13 cellular contexts compared by ENCODE assay signal in genomic region chr6:128570439-128571063, GRCh38. TPM values are rescaled to one million over a fixed set of nuclear protein-coding genes. Genes with fewer than 3 reads are reported as not detected.
DNase-seq lines count a peak whose midpoint lies in the region; ATAC-seq, FAIRE-seq and TF ChIP-seq lines count a peak whose summit lies in the region.
"Had no signal": no experiment of that assay in that cellular context is flagged by ENCODE, and none has a peak within 500 bp of the region (broad histone marks: within the 10 kb centered on the region; RNA-seq: fewer than 3 reads in every experiment).

No MANE protein-coding gene starts in this region.

- H3K4me3 Mint-ChIP-seq in astrocyte (ENCODE audit: unreplicated experiment), result no peak overlapping the region
- H3K4me3 Mint-ChIP-seq in effector memory CD8-positive, alpha-beta T cell, result no peak overlapping the region

- FAIRE-seq in A549 (lab: Jason Lieb, UNC) (no peak), astrocyte (lab: Jason Lieb, UNC) (no peak)

- peak overlapping the region; percentile 83 for H3K27ac Mint-ChIP-seq in astrocyte (ENCODE audit: unreplicated experiment)
- no peak overlapping the region for H3K27ac Mint-ChIP-seq in effector memory CD8-positive, alpha-beta T cell

- no peak for TF ChIP-seq RAD21 in A549 (conservative IDR thresholded peaks at IDR 0.05 in 1 of 2, IDR thresholded peaks at IDR 0.05 in 1 of 2)

- POLR2A ChIA-PET in A549 (lab: Yijun Ruan, JAX), result no interaction called here

- ATAC-seq in A549, result peak; percentile 64 to 66; a peak in 4 of 6 replicates
- no peak for ATAC-seq in effector memory CD8-positive, alpha-beta T cell (replicated peaks)
- ATAC-seq in GM19023 (IDR thresholded peaks at IDR 0.05; ENCODE audit: unreplicated experiment), result no peak

- no peaks in the 10 kb centered on the region for H3K79me2 ChIP-seq in astrocyte (ENCODE audit: insufficient read depth, low read length)

- H3K27ac ChIP-seq in A549 (peak overlapping the region; percentile 64 to 84), astrocyte (ENCODE audit: low read depth, low read length) (peak overlapping the region; percentile 52)
- H3K27ac ChIP-seq: cardiac muscle cell had no signal

- TF ChIP-seq CTCF in A549 (IDR thresholded peaks at IDR 0.05) (no peak), astrocyte (IDR thresholded peaks at IDR 0.05; ENCODE audit: insufficient read depth, low read depth, low read length) (no peak)

- peaks cover 18% of the 10 kb centered on the region for H3K4me1 Mint-ChIP-seq in astrocyte (ENCODE audit: low read depth, unreplicated experiment)
- no peaks in the 10 kb centered on the region for H3K4me1 Mint-ChIP-seq in effector memory CD8-positive, alpha-beta T cell (ENCODE audit: low read depth in 2 of 2)

- WGBS in A549 (ENCODE audit: missing lambda C conversion rate), result 58% methylated on average over 5 of the region's 5 CpGs

- no peak for TF ChIP-seq POLR2A in A549 (IDR thresholded peaks at IDR 0.05; ENCODE audit: low read length)

- H3K36me3 ChIP-seq in astrocyte (ENCODE audit: insufficient read depth, low read length), result no peaks in the 10 kb centered on the region
- H3K36me3 ChIP-seq: cardiac muscle cell had no signal

- peak overlapping the region; percentile 47 for H3K9ac ChIP-seq in astrocyte (ENCODE audit: low read length)

- H4K20me1 ChIP-seq in astrocyte (ENCODE audit: insufficient read depth, low read length), result no peaks in the 10 kb centered on the region

- H3K4me3 ChIP-seq in A549, result no peak overlapping the region
- no peak overlapping the region for H3K4me3 ChIP-seq in astrocyte (ENCODE audit: insufficient read depth, low read depth, low read length)
- H3K4me3 ChIP-seq: cardiac muscle cell, lung had no signal

- H3K9me3 ChIP-seq in A549 (no peaks in the 10 kb centered on the region), astrocyte (ENCODE audit: insufficient read depth, low read depth, low read length) (no peaks in the 10 kb centered on the region)

- H2AFZ ChIP-seq in astrocyte (ENCODE audit: low read depth, low read length), result peak overlapping the region; percentile 44

- H3K4me2 ChIP-seq in A549 (peak overlapping the region; percentile 73), astrocyte (ENCODE audit: low read length) (peak overlapping the region; percentile 74)

- no peaks in the 10 kb centered on the region for H3K27me3 ChIP-seq in astrocyte (ENCODE audit: insufficient read depth, low read length)
- H3K27me3 ChIP-seq: cardiac muscle cell had no signal

- CTCF ChIA-PET in A549 (lab: Yijun Ruan, JAX), result no interaction called here

- no peaks in the 10 kb centered on the region for H3K27me3 Mint-ChIP-seq in astrocyte (ENCODE audit: low read depth, unreplicated experiment)
- H3K27me3 Mint-ChIP-seq in effector memory CD8-positive, alpha-beta T cell, result peaks cover 8 to 9% of the 10 kb centered on the region in 2 donors

- no peak for TF ChIP-seq EP300 in A549 (IDR thresholded peaks at IDR 0.05)

- no peaks in the 10 kb centered on the region for H3K9me3 Mint-ChIP-seq in astrocyte (ENCODE audit: unreplicated experiment)
- H3K9me3 Mint-ChIP-seq in effector memory CD8-positive, alpha-beta T cell, result no peaks in the 10 kb centered on the region

- H3K4me1 ChIP-seq in A549 (peaks cover 33% of the 10 kb centered on the region), astrocyte (ENCODE audit: insufficient read depth, low read length) (peaks cover 22% of the 10 kb centered on the region)

- no peaks in the 10 kb centered on the region for H3K36me3 Mint-ChIP-seq in astrocyte (ENCODE audit: low read depth, unreplicated experiment)
- no peaks in the 10 kb centered on the region for H3K36me3 Mint-ChIP-seq in effector memory CD8-positive, alpha-beta T cell (ENCODE audit: insufficient read depth)

- DNase-seq in A549 (ENCODE audit: low read depth in 1 of 2, low spot score in 1 of 2), result no peak
- DNase-seq in HuH-7 (ENCODE audit: low spot score), result peak; percentile 12
- peak; percentile 39 for DNase-seq in astrocyte (ENCODE audit: low read depth)
- peak; percentile 62 for DNase-seq in kidney tubule cell (ENCODE audit: low spot score)
- DNase-seq in activated CD8-positive, alpha-beta memory T cell treated with anti-CD3 and anti-CD28 coated beads, Interleukin-2, amount 50 U/mL, for 48 hours, result no peak
- DNase-seq in effector memory CD8-positive, alpha-beta T cell, result no peak
- no peak for DNase-seq in amniotic stem cell (lab: John Stamatoyannopoulos, UW)
- DNase-seq: activated T-cell treated with anti-CD3 and anti-CD28 coated beads, Interleukin-2, amount 50 U/mL, for 1 hour; AML-193; GF-D8 had no signal

TF ChIP-seq in A549, 52 proteins besides CTCF, POLR2A, EP300 and RAD21:
- no peak for TF ChIP-seq BHLHE40 (IDR thresholded peaks at IDR 0.05; ENCODE audit: low read depth, low read length)
- TF ChIP-seq E2F6 (IDR thresholded peaks at IDR 0.05; ENCODE audit: borderline replicate concordance, low read depth), result no peak
- no peak for TF ChIP-seq EHF (CRISPR knock-in tag; IDR thresholded peaks at IDR 0.05)
- TF ChIP-seq FOSB (CRISPR knock-in tag; IDR thresholded peaks at IDR 0.05), result no peak
- TF ChIP-seq PHF8 (IDR thresholded peaks at IDR 0.05; ENCODE audit: borderline replicate concordance, low read depth), result no peak
- TF ChIP-seq NPAS2 (CRISPR knock-in tag; IDR thresholded peaks at IDR 0.05; ENCODE audit: borderline replicate concordance), result no peak
- TF ChIP-seq JUNB (IDR thresholded peaks at IDR 0.05), result no peak
- no peak for TF ChIP-seq HOXB13 (CRISPR knock-in tag; IDR thresholded peaks at IDR 0.05; ENCODE audit: low read depth)
- TF ChIP-seq TFCP2L1 (CRISPR knock-in tag; IDR thresholded peaks at IDR 0.05), result no peak
- TF ChIP-seq CBX8 (IDR thresholded peaks at IDR 0.05), result no peak
- TF ChIP-seq CHD4 (IDR thresholded peaks at IDR 0.05; ENCODE audit: borderline replicate concordance), result no peak
- TF ChIP-seq NFE2L2 (conservative IDR thresholded peaks at IDR 0.05; ENCODE audit: low read length), result no peak
- no peak for TF ChIP-seq POLR2AphosphoS2 (conservative IDR thresholded peaks at IDR 0.05; ENCODE audit: low read length)
- no peak for TF ChIP-seq CBX2 (IDR thresholded peaks at IDR 0.05; ENCODE audit: borderline replicate concordance, low read depth)
- no peak for TF ChIP-seq TP53 (CRISPR knock-in tag; IDR thresholded peaks at IDR 0.05)
- no peak for TF ChIP-seq HES2 (IDR thresholded peaks at IDR 0.05)
- no peak for TF ChIP-seq BCL3 (IDR thresholded peaks at IDR 0.05)

RNA-seq across cellular contexts. Expression of gene PTPRK, which starts 50.2 kb away (rescaled TPM):
- polyA plus RNA-seq in A549 (2011; rRNA removed) (16.1 and 33.9 TPM in 2 replicates), A549 (2017; fragmentation: RNase III; extraction: RNeasy Plus Mini Kit Qiagen cat#74134 plus additional on column Dnase treatment) (11.1 to 15.2 TPM (median 14.4 TPM) in 3 replicates)
- 3.6 and 3.9 TPM in 2 replicates for polyA plus RNA-seq in A549 (2012; cell fraction: cytosol; rRNA removed)
- polyA plus RNA-seq in A549 (2012; cell fraction: nucleus; rRNA removed), result 7.0 and 8.8 TPM in 2 replicates
- 42.1 and 47.4 TPM in 2 replicates for polyA minus RNA-seq in A549 (2011; rRNA and poly(A)+ RNA removed)
- 139 and 159 TPM in 2 replicates for total RNA-seq in astrocyte

Comparison
In these comparisons a context has a peak if more than half of its experiments do, and no peak if none do; other contexts are left out.
1. ATAC-seq: peak in A549 (2 of 2); none in effector memory CD8-positive, alpha-beta T cell (single experiment) and GM19023 (single experiment).
2. DNase-seq: peak in HuH-7 (single experiment), astrocyte (single experiment) and kidney tubule cell (single experiment); none in A549 (0 of 2), activated CD8-positive, alpha-beta memory T cell treated with anti-CD3 and anti-CD28 coated beads, Interleukin-2, amount 50 U/mL, for 48 hours (single experiment), effector memory CD8-positive, alpha-beta T cell (0 of 3) and amniotic stem cell (single experiment).